ENCODE assay signal across 19 cellular contexts in the genomic region with DNA sequence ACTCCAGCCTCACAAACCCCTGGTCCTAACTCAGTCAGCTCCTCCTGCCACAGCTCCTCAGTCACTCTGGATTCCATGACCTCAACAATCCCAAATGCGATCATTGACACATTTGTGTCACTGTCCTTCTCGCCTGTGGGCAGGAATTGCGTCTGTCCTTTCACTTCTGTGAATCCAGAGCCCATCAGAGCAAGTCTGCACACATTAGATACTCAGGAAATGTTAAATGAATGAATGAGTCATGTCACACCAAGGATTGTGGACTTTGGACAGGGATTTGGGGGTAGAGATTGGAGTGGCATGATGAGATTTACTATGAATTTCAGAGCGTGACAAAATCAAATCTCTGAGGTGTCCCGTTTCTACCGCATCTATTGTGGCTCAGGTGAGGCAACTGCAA. TPM values are rescaled to one million over a fixed set of nuclear protein-coding genes. Genes with fewer than 3 reads are reported as not detected.
DNase-seq lines count a peak whose midpoint lies in the region; ATAC-seq and TF ChIP-seq lines count a peak whose summit lies in the region.
"Had no signal": no experiment of that assay in that cellular context is flagged by ENCODE, and none has a peak within 500 bp of the region (broad histone marks: within the 10 kb centered on the region; RNA-seq: fewer than 3 reads in every experiment).

No MANE protein-coding gene starts in this region.

- CTCF ChIA-PET in activated CD8-positive, alpha-beta memory T cell treated with anti-CD3 and anti-CD28 coated beads, Interleukin-2, amount 10 ng/mL, durations not matched to agents 7 days and 5 days (lab: Charles Lee): no interaction called here

- no peak for ATAC-seq in activated CD8-positive, alpha-beta memory T cell treated with anti-CD3 and anti-CD28 coated beads, Interleukin-2, amount 10 ng/mL, durations not matched to agents 7 days and 5 days
- ATAC-seq in stimulated activated naive CD8-positive, alpha-beta T cell treated with anti-CD3 and anti-CD28 coated beads, Interleukin-15, amount 100 ng/mL, for 72 hours: no peak
- ATAC-seq in stimulated activated memory B cell treated with anti-CD40 and anti-IgM and Interleukin-4, amounts not matched to agents 10 μg/mL and 1 μg/mL and 100 μg/mL, for 72 hours: no peak
- no peak for ATAC-seq in HG03108 (IDR thresholded peaks at IDR 0.05; ENCODE audit: unreplicated experiment)

- H3K27me3 Mint-ChIP-seq in activated CD8-positive, alpha-beta memory T cell treated with anti-CD3 and anti-CD28 coated beads, Interleukin-2, amount 10 ng/mL, durations not matched to agents 7 days and 5 days: peaks cover 11% of the 10 kb centered on the region
- peaks cover 18% of the 10 kb centered on the region for H3K27me3 Mint-ChIP-seq in stimulated activated naive CD8-positive, alpha-beta T cell treated with anti-CD3 and anti-CD28 coated beads, Interleukin-15, amount 100 ng/mL, for 72 hours
- peaks cover 34% of the 10 kb centered on the region for H3K27me3 Mint-ChIP-seq in stimulated activated memory B cell treated with anti-CD40 and anti-IgM and Interleukin-4, amounts not matched to agents 10 μg/mL and 1 μg/mL and 100 μg/mL, for 72 hours

- H2AFZ ChIP-seq in smooth muscle cell (ENCODE audit: low read depth): no peak overlapping the region
- H2AFZ ChIP-seq: PC-9 had no signal

- H3K27ac Mint-ChIP-seq in activated CD8-positive, alpha-beta memory T cell treated with anti-CD3 and anti-CD28 coated beads, Interleukin-2, amount 10 ng/mL, durations not matched to agents 7 days and 5 days: no peak overlapping the region
- H3K27ac Mint-ChIP-seq in stimulated activated naive CD8-positive, alpha-beta T cell treated with anti-CD3 and anti-CD28 coated beads, Interleukin-15, amount 100 ng/mL, for 72 hours: no peak overlapping the region
- H3K27ac Mint-ChIP-seq in stimulated activated memory B cell treated with anti-CD40 and anti-IgM and Interleukin-4, amounts not matched to agents 10 μg/mL and 1 μg/mL and 100 μg/mL, for 72 hours: no peak overlapping the region
- H3K27ac Mint-ChIP-seq: naive B cell had no signal

- H3K27ac ChIP-seq in smooth muscle cell (ENCODE audit: low read depth): peak overlapping the region; percentile 47
- H3K27ac ChIP-seq: PC-9, testis had no signal

- H3K36me3 ChIP-seq in smooth muscle cell (ENCODE audit: low read depth): no peaks in the 10 kb centered on the region

- H3K4me3 ChIP-seq in smooth muscle cell: no peak overlapping the region
- H3K4me3 ChIP-seq: PC-9, testis had no signal

- H3K79me2 ChIP-seq in smooth muscle cell (ENCODE audit: low read depth): no peaks in the 10 kb centered on the region

- H3K27me3 ChIP-seq in smooth muscle cell (ENCODE audit: low read depth): no peaks in the 10 kb centered on the region
- H3K27me3 ChIP-seq: testis had no signal

- H3K4me1 Mint-ChIP-seq in activated CD8-positive, alpha-beta memory T cell treated with anti-CD3 and anti-CD28 coated beads, Interleukin-2, amount 10 ng/mL, durations not matched to agents 7 days and 5 days: peaks cover 6% of the 10 kb centered on the region
- peaks cover 7% of the 10 kb centered on the region for H3K4me1 Mint-ChIP-seq in stimulated activated naive CD8-positive, alpha-beta T cell treated with anti-CD3 and anti-CD28 coated beads, Interleukin-15, amount 100 ng/mL, for 72 hours
- no peaks in the 10 kb centered on the region for H3K4me1 Mint-ChIP-seq in stimulated activated memory B cell treated with anti-CD40 and anti-IgM and Interleukin-4, amounts not matched to agents 10 μg/mL and 1 μg/mL and 100 μg/mL, for 72 hours
- H3K4me1 Mint-ChIP-seq: naive B cell had no signal

- peaks cover 12% of the 10 kb centered on the region for H3K4me1 ChIP-seq in smooth muscle cell (ENCODE audit: low read depth)
- H3K4me1 ChIP-seq: testis had no signal

- H4K20me1 ChIP-seq in smooth muscle cell (ENCODE audit: low read depth): no peaks in the 10 kb centered on the region

- H3K9me3 ChIP-seq in smooth muscle cell (replicated peaks; ENCODE audit: low read depth): no peaks in the 10 kb centered on the region
- H3K9me3 ChIP-seq: testis had no signal

- H3F3A ChIP-seq in smooth muscle cell (ENCODE audit: low read depth): no peaks in the 10 kb centered on the region

- no peaks in the 10 kb centered on the region for H3K36me3 Mint-ChIP-seq in activated CD8-positive, alpha-beta memory T cell treated with anti-CD3 and anti-CD28 coated beads, Interleukin-2, amount 10 ng/mL, durations not matched to agents 7 days and 5 days
- no peaks in the 10 kb centered on the region for H3K36me3 Mint-ChIP-seq in stimulated activated memory B cell treated with anti-CD40 and anti-IgM and Interleukin-4, amounts not matched to agents 10 μg/mL and 1 μg/mL and 100 μg/mL, for 72 hours
- H3K36me3 Mint-ChIP-seq: naive B cell had no signal

- DNase-seq in activated CD8-positive, alpha-beta memory T cell treated with anti-CD3 and anti-CD28 coated beads for 24 hours: peak; percentile 37
- no peak for DNase-seq in activated CD8-positive, alpha-beta memory T cell treated with anti-CD3 and anti-CD28 coated beads, Interleukin-2, amount 10 ng/mL, durations not matched to agents 7 days and 5 days
- DNase-seq in RKO (ENCODE audit: low spot score): peak; percentile 22
- DNase-seq in islet precursor cell: peak; percentile 60
- no peak for DNase-seq in smooth muscle cell (lab: John Stamatoyannopoulos, UW; ENCODE audit: unreplicated experiment)
- no peak for DNase-seq in stimulated activated naive CD8-positive, alpha-beta T cell treated with anti-CD3 and anti-CD28 coated beads, Interleukin-15, amount 100 ng/mL, for 72 hours
- DNase-seq: activated CD4-positive, CD25-positive, alpha-beta regulatory T cell; activated naive CD4-positive, alpha-beta T cell; hippocampal formation; KBM-7; naive B cell; NCI-H1694 treated with DMSO at 0.1 percent for 48 hours; NCI-H526; PC-9; stimulated activated CD4-positive, alpha-beta T cell treated with anti-CD3 and anti-CD28 coated beads, Interleukin-1b, Interleukin-23, amount 100 ng/mL, for 48 hours; SW 1271; testis had no signal

- WGBS in smooth muscle cell (ENCODE audit: low lambda C conversion rate): 44% methylated on average over 6 of the region's 6 CpGs

- H3K4me3 Mint-ChIP-seq in activated CD8-positive, alpha-beta memory T cell treated with anti-CD3 and anti-CD28 coated beads, Interleukin-2, amount 10 ng/mL, durations not matched to agents 7 days and 5 days: no peak overlapping the region
- H3K4me3 Mint-ChIP-seq in stimulated activated naive CD8-positive, alpha-beta T cell treated with anti-CD3 and anti-CD28 coated beads, Interleukin-15, amount 100 ng/mL, for 72 hours: no peak overlapping the region
- no peak overlapping the region for H3K4me3 Mint-ChIP-seq in stimulated activated memory B cell treated with anti-CD40 and anti-IgM and Interleukin-4, amounts not matched to agents 10 μg/mL and 1 μg/mL and 100 μg/mL, for 72 hours
- H3K4me3 Mint-ChIP-seq: naive B cell had no signal

- TF ChIP-seq CTCF in smooth muscle cell (IDR thresholded peaks at IDR 0.05; ENCODE audit: borderline replicate concordance, insufficient read depth, poor library complexity, severe bottlenecking): no peak

- no peaks in the 10 kb centered on the region for H3K9me3 Mint-ChIP-seq in activated CD8-positive, alpha-beta memory T cell treated with anti-CD3 and anti-CD28 coated beads, Interleukin-2, amount 10 ng/mL, durations not matched to agents 7 days and 5 days (ENCODE audit: low read depth)
- H3K9me3 Mint-ChIP-seq in stimulated activated naive CD8-positive, alpha-beta T cell treated with anti-CD3 and anti-CD28 coated beads, Interleukin-15, amount 100 ng/mL, for 72 hours: peaks cover 0 to 4% of the 10 kb centered on the region in 2 donors
- H3K9me3 Mint-ChIP-seq in stimulated activated memory B cell treated with anti-CD40 and anti-IgM and Interleukin-4, amounts not matched to agents 10 μg/mL and 1 μg/mL and 100 μg/mL, for 72 hours: peaks cover 3% of the 10 kb centered on the region

- peak overlapping the region; percentile 32 for H3K4me2 ChIP-seq in smooth muscle cell
- H3K4me2 ChIP-seq: PC-9 had no signal

- H3K9ac ChIP-seq in smooth muscle cell (ENCODE audit: low read depth): no peak overlapping the region

RNA-seq across cellular contexts. Expression of a gene that starts 11.8 kb away (rescaled TPM):
- total RNA-seq in activated CD8-positive, alpha-beta memory T cell treated with anti-CD3 and anti-CD28 coated beads, Interleukin-2, amount 10 ng/mL, durations not matched to agents 7 days and 5 days: not detected
- total RNA-seq in smooth muscle cell: not detected in 2 replicates
- not detected in 2 replicates for polyA plus RNA-seq in smooth muscle cell
- total RNA-seq: PC-9, testis had no signal

RNA-seq across cellular contexts. Expression of a gene that starts 13.9 kb away (rescaled TPM):
- total RNA-seq in activated CD8-positive, alpha-beta memory T cell treated with anti-CD3 and anti-CD28 coated beads, Interleukin-2, amount 10 ng/mL, durations not matched to agents 7 days and 5 days: not detected
- not detected in 2 replicates for total RNA-seq in smooth muscle cell
- polyA plus RNA-seq in smooth muscle cell: 0.08 TPM in 1 of 2 replicates, not detected in the other
- total RNA-seq: PC-9, testis had no signal

Comparison
In these comparisons a context has a peak if more than half of its experiments do, and no peak if none do; other contexts are left out.
1. DNase-seq: peak in activated CD8-positive, alpha-beta memory T cell treated with anti-CD3 and anti-CD28 coated beads for 24 hours (single experiment), RKO (single experiment) and islet precursor cell (single experiment); none in activated CD8-positive, alpha-beta memory T cell treated with anti-CD3 and anti-CD28 coated beads, Interleukin-2, amount 10 ng/mL, durations not matched to agents 7 days and 5 days (single experiment), smooth muscle cell (single experiment) and stimulated activated naive CD8-positive, alpha-beta T cell treated with anti-CD3 and anti-CD28 coated beads, Interleukin-15, amount 100 ng/mL, for 72 hours (0 of 2).